Comparison of ENCODE assay signal across 30 cellular contexts in genomic region chr14:89126461-89126860, GRCh38.
"Had no signal": no experiment of that assay in that cellular context is flagged by ENCODE, and none has a peak within 500 bp of the region (broad histone marks: within the 10 kb centered on the region; RNA-seq: fewer than 3 reads in every experiment).

No MANE protein-coding gene starts in this region.

- ATAC-seq: activated CD4-positive, alpha-beta T cell treated with anti-CD3 and anti-CD28 coated beads for 36 hours; activated CD8-positive, alpha-beta memory T cell treated with anti-CD3 and anti-CD28 coated beads, Interleukin-2, amount 10 ng/mL, durations not matched to agents 7 days and 5 days; activated CD8-positive, alpha-beta T cell treated with anti-CD3 and anti-CD28 coated beads, Interleukin-2, amount 10 ng/mL, durations not matched to agents 7 days and 5 days; activated naive CD8-positive, alpha-beta T cell treated with anti-CD3 and anti-CD28 coated beads, Interleukin-2, amount 50 U/mL, for 24 hours; body of pancreas; effector memory CD8-positive, alpha-beta T cell; foreskin keratinocyte; gastrocnemius medialis; heart left ventricle had no signal

- H3K27ac ChIP-seq: adrenal gland, body of pancreas, esophagus muscularis mucosa, foreskin keratinocyte, gastrocnemius medialis, heart left ventricle had no signal

- H3K9me3 ChIP-seq: adrenal gland, body of pancreas, esophagus muscularis mucosa, gastrocnemius medialis, heart left ventricle had no signal

- H3K27me3 ChIP-seq: adrenal gland, body of pancreas, esophagus muscularis mucosa, gastrocnemius medialis, heart left ventricle had no signal

- H3K36me3 ChIP-seq: adrenal gland, esophagus muscularis mucosa, gastrocnemius medialis, heart left ventricle had no signal

- FAIRE-seq: colon had no signal

- H3K4me1 ChIP-seq: adrenal gland, body of pancreas, esophagus muscularis mucosa, foreskin keratinocyte, gastrocnemius medialis, heart left ventricle had no signal

- H3K4me3 ChIP-seq: adrenal gland, body of pancreas, esophagus muscularis mucosa, gastrocnemius medialis, heart left ventricle had no signal

- DNase-seq: activated CD4-positive, alpha-beta memory T cell treated with anti-CD3 and anti-CD28 coated beads for 36 hours; activated CD4-positive, alpha-beta T cell treated with anti-CD3 and anti-CD28 coated beads for 36 hours; activated CD4-positive, alpha-beta T cell treated with anti-CD3 and anti-CD28 coated beads, Interleukin-2, amount 10 ng/mL, durations not matched to agents 24 days and 14 days; activated CD4-positive, CD25-positive, alpha-beta regulatory T cell; activated CD4-positive, CD25-positive, alpha-beta regulatory T cell treated with anti-CD3 and anti-CD28 coated beads, Interleukin-2, amount 50 U/mL, for 72 hours; activated CD8-positive, alpha-beta memory T cell treated with anti-CD3 and anti-CD28 coated beads, Interleukin-2, amount 10 ng/mL, durations not matched to agents 7 days and 5 days; activated CD8-positive, alpha-beta memory T cell treated with anti-CD3 and anti-CD28 coated beads, Interleukin-2, amount 50 U/mL, for 4 hours; activated CD8-positive, alpha-beta T cell treated with anti-CD3 and anti-CD28 coated beads, Interleukin-2, amount 10 ng/mL, durations not matched to agents 7 days and 5 days; activated effector memory CD4-positive, alpha-beta T cell treated with anti-CD3 and anti-CD28 coated beads, Interleukin-2, amount 50 U/mL, for 16 hours; activated naive CD4-positive, alpha-beta T cell treated with anti-CD3 and anti-CD28 coated beads for 36 hours; activated naive CD8-positive, alpha-beta T cell treated with anti-CD3 and anti-CD28 coated beads for 36 hours; activated naive CD8-positive, alpha-beta T cell treated with anti-CD3 and anti-CD28 coated beads, Interleukin-2, amount 50 U/mL, for 24 hours; activated T-cell treated with anti-CD3 and anti-CD28 coated beads, Interleukin-2, amount 50 U/mL, for 1 hour; activated T-cell treated with anti-CD3 and anti-CD28 coated beads, Interleukin-2, amount 50 U/mL, for 48 hours; adrenal gland; amygdala; aorta; body of pancreas; caudate nucleus; cortex of kidney; dermis blood vessel endothelial cell; effector CD4-positive, alpha-beta T cell; effector memory CD8-positive, alpha-beta T cell; erythroblast; foreskin keratinocyte; gastrocnemius medialis; glutamatergic neuron; heart left ventricle had no signal
